8 cellular contexts compared by ENCODE assay signal in genomic region chr18:80246656-80247402, GRCh38. TPM values are rescaled to one million over a fixed set of nuclear protein-coding genes. Genes with fewer than 3 reads are reported as not detected.
DNase-seq lines count a peak whose midpoint lies in the region; ATAC-seq, FAIRE-seq and TF ChIP-seq lines count a peak whose summit lies in the region.

No MANE protein-coding gene starts in this region.

- H3K4me1 ChIP-seq in left lung (peaks cover 0 to 18% of the 10 kb centered on the region in 2 donors), testis (no peaks in the 10 kb centered on the region)

- WGBS in testis, 2 donors, result 0% methylated on average over 65 of the region's 83 CpGs; no CpG with 5 or more reads in 1 of the 2 donors

- FAIRE-seq in bronchial epithelial cell (lab: Jason Lieb, UNC), result no peak

- no peak for TF ChIP-seq POLR2A in testis (IDR thresholded peaks at IDR 0.05)

- H3K9me3 ChIP-seq in left lung (no peaks in the 10 kb centered on the region), testis (no peaks in the 10 kb centered on the region)

- intact Hi-C loops in left lung (cut with DNase I) (no loop called here), testis (cut with DNase I; ENCODE audit: low total_unique reads) (no loop called here)

- H3K27me3 ChIP-seq in bronchial epithelial cell (ENCODE audit: control insufficient read depth, insufficient read depth, low read length), result no peaks in the 10 kb centered on the region
- H3K27me3 ChIP-seq in left lung, result peaks cover 4 to 44% of the 10 kb centered on the region in 2 donors
- H3K27me3 ChIP-seq in testis, result no peaks in the 10 kb centered on the region

- H3K4me3 ChIP-seq in bronchial epithelial cell (ENCODE audit: low read depth, low read length) (peak overlapping the region; percentile 75), left lung (peak overlapping the region; percentile 66 to 74), testis (peak overlapping the region; percentile 71 to 77)

- no peak overlapping the region for H3K27ac ChIP-seq in left lung
- H3K27ac ChIP-seq in testis, result peak overlapping the region in 1 of 2 donors; percentile 50

- in situ Hi-C loops in KBM-7 (cut with MboI; ENCODE audit: low pct_unique_long_range_greater_than_20kb, low sequenced_read_pairs), result no loop called here

- DNase-seq in ELR (ENCODE audit: low read depth) (peak; percentile 21), KBM-7 (peak; percentile 24), bronchial epithelial cell (ENCODE audit: low read depth) (peak; percentile 40), left lung (peak in 1 of 2 donors; percentile 81), testis (peak; percentile 51), HT-29 (ENCODE audit: low spot score) (no peak)

- TF ChIP-seq CTCF in bronchial epithelial cell (IDR thresholded peaks at IDR 0.05; ENCODE audit: insufficient read depth, low read length, severe bottlenecking) (no peak), left lung (IDR thresholded peaks at IDR 0.05) (no peak), testis (IDR thresholded peaks at IDR 0.05) (no peak)

- peak; percentile 31 for ATAC-seq in GM21447 (IDR thresholded peaks at IDR 0.05; ENCODE audit: unreplicated experiment)
- ATAC-seq in left lung, result peak; percentile 30
- ATAC-seq in GM21367 (IDR thresholded peaks at IDR 0.05; ENCODE audit: unreplicated experiment), result no peak

- H3K36me3 ChIP-seq in bronchial epithelial cell (ENCODE audit: control insufficient read depth, insufficient read depth, low read length) (peaks cover 7% of the 10 kb centered on the region), left lung (no peaks in the 10 kb centered on the region), testis (ENCODE audit: low read depth, missing control alignments) (no peaks in the 10 kb centered on the region)

RNA-seq across cellular contexts. Expression of gene PARD6G, which starts 0.5 kb away (rescaled TPM):
- total RNA-seq in bronchial epithelial cell (12.4 and 13.2 TPM in 2 replicates), left lung (1 to 10 TPM; 6.9 to 7.1 TPM), testis (1 to 10 TPM; 5.3 to 7.5 TPM)
- polyA plus RNA-seq in testis (ENCODE audit: insufficient read depth, low read depth, low replicate concordance), result 3.0 TPM
- total RNA-seq in HT-29 (2014; rRNA removed; shearing (Covaris generic)), result 0.18 and 0.20 TPM in 2 replicates
